Comparison of ENCODE assay signal across 4 cellular contexts in genomic region chr10:100057948-100058347, GRCh38. TPM values are rescaled to one million over a fixed set of nuclear protein-coding genes. Genes with fewer than 3 reads are reported as not detected.
"Had no signal": no experiment of that assay in that cellular context is flagged by ENCODE, and none has a peak within 500 bp of the region (broad histone marks: within the 10 kb centered on the region; RNA-seq: fewer than 3 reads in every experiment).

No MANE protein-coding gene starts in this region.

- H3K4me3 ChIP-seq: GM12878 had no signal

- DNase-seq: GDM1, GF-D8 had no signal

- ATAC-seq: GM12878 had no signal

RNA-seq across cellular contexts. Expression of gene CPN1, which starts 23.7 kb away (rescaled TPM):
- total RNA-seq: G401 had no signal
